ENCODE assay signal across 20 cellular contexts in genomic region chr9:32716955-32717354, GRCh38.
"Had no signal": no experiment of that assay in that cellular context is flagged by ENCODE, and none has a peak within 500 bp of the region (broad histone marks: within the 10 kb centered on the region; RNA-seq: fewer than 3 reads in every experiment).

No MANE protein-coding gene starts in this region.

- DNase-seq: cerebellar nuclear complex; colonic mucosa; dermis blood vessel endothelial cell; effector CD4-positive, alpha-beta T cell; effector memory CD4-positive, alpha-beta T cell; foreskin keratinocyte; heart left ventricle; hypothalamus; immature natural killer cell; left cardiac atrium; left lung; left ventricle myocardium superior; lower lobe of right lung; mesendoderm; midbrain; mucosa of descending colon had no signal

- ATAC-seq: foreskin keratinocyte, gastroesophageal sphincter, heart left ventricle, left lung, left ventricle myocardium superior, lower lobe of right lung, mucosa of descending colon had no signal

- H3K36me3 ChIP-seq: colonic mucosa, esophagus muscularis mucosa, gastroesophageal sphincter, heart left ventricle, left lung, lower lobe of right lung had no signal

- H3K9me3 ChIP-seq: colonic mucosa, esophagus muscularis mucosa, gastroesophageal sphincter, heart left ventricle, left lung, lower lobe of right lung, mucosa of descending colon had no signal

- H3K4me2 ChIP-seq: hepatocyte had no signal

- H3K4me1 ChIP-seq: colonic mucosa, esophagus muscularis mucosa, foreskin keratinocyte, gastroesophageal sphincter, heart left ventricle, left lung, lower lobe of right lung had no signal

- H3K27me3 ChIP-seq: colonic mucosa, esophagus muscularis mucosa, foreskin keratinocyte, gastroesophageal sphincter, heart left ventricle, hepatocyte, left lung had no signal

- H2AFZ ChIP-seq: hepatocyte had no signal

- H3K27ac ChIP-seq: colonic mucosa, dorsolateral prefrontal cortex, esophagus muscularis mucosa, foreskin keratinocyte, gastroesophageal sphincter, heart left ventricle, hepatocyte, left lung, lower lobe of right lung had no signal

- H3K4me3 ChIP-seq: colonic mucosa, dorsolateral prefrontal cortex, esophagus muscularis mucosa, gastroesophageal sphincter, heart left ventricle, hepatocyte, left lung, lower lobe of right lung, mucosa of descending colon had no signal
